9 cellular contexts compared by ENCODE assay signal in genomic region chr5:23506329-23507236, GRCh38. TPM values are rescaled to one million over a fixed set of nuclear protein-coding genes. Genes with fewer than 3 reads are reported as not detected.
DNase-seq lines count a peak whose midpoint lies in the region; ATAC-seq and TF ChIP-seq lines count a peak whose summit lies in the region.
"Had no signal": no experiment of that assay in that cellular context is flagged by ENCODE, and none has a peak within 500 bp of the region (broad histone marks: within the 10 kb centered on the region; RNA-seq: fewer than 3 reads in every experiment).

No MANE protein-coding gene starts in this region.

- TF ChIP-seq CTCF in fibroblast of mammary gland (conservative IDR thresholded peaks at IDR 0.05; ENCODE audit: control insufficient read depth, insufficient read depth, low read depth, low read length), result peak; percentile 23
- TF ChIP-seq CTCF in gastroesophageal sphincter (IDR thresholded peaks at IDR 0.05), result no peak

- peaks cover 0 to 17% (median 0%) of the 10 kb centered on the region in 3 donors for H3K9me3 ChIP-seq in gastroesophageal sphincter

- no peak for TF ChIP-seq POLR2A in gastroesophageal sphincter (IDR thresholded peaks at IDR 0.05)

- H3K27ac ChIP-seq in gastroesophageal sphincter, result peak overlapping the region in 2 of 4 donors; percentile 19 to 32

- peak overlapping the region; percentile 19 for H3K4me3 ChIP-seq in fibroblast of mammary gland (ENCODE audit: control insufficient read depth, low read depth, low read length)
- peak overlapping the region in 1 of 2 donors; percentile 28 for H3K4me3 ChIP-seq in gastroesophageal sphincter

- no peaks in the 10 kb centered on the region for H3K27me3 ChIP-seq in gastroesophageal sphincter

- H3K4me1 ChIP-seq in gastroesophageal sphincter, result no peaks in the 10 kb centered on the region

- WGBS in gastroesophageal sphincter (ENCODE audit: low coverage in 1 of 2), 2 donors, result 71 to 73% methylated on average over 3 to 7 of the region's 23 CpGs

- peak; percentile 96 for DNase-seq in NCI-H748 (lab: John Stamatoyannopoulos, UW; ENCODE audit: unreplicated experiment)
- DNase-seq in fibroblast of mammary gland (ENCODE audit: low read depth), result peak; percentile 39
- peak; percentile 34 for DNase-seq in pons (ENCODE audit: low spot score)
- DNase-seq in activated effector memory CD4-positive, alpha-beta T cell treated with Interleukin-2 at 50 U/mL for 16 hours, result no peak
- DNase-seq in stimulated activated naive CD4-positive, alpha-beta T cell treated with Interleukin-2 at 50 U/mL for 16 hours (lab: John Stamatoyannopoulos, UW), result no peak

- no peaks in the 10 kb centered on the region for H3K36me3 ChIP-seq in gastroesophageal sphincter

- no peak for TF ChIP-seq EP300 in gastroesophageal sphincter (IDR thresholded peaks at IDR 0.05)

- ATAC-seq in HG03521 (IDR thresholded peaks at IDR 0.05; ENCODE audit: unreplicated experiment) (peak; percentile 38), GM21717 (IDR thresholded peaks at IDR 0.05; ENCODE audit: unreplicated experiment) (no peak), gastroesophageal sphincter (no peak)

RNA-seq across cellular contexts. Expression of gene PRDM9, which starts 0.8 kb away (rescaled TPM):
- not detected for total RNA-seq in gastroesophageal sphincter
- total RNA-seq: RPMI7951 had no signal

Comparison
In these comparisons a context has a peak if more than half of its experiments do, and no peak if none do; other contexts are left out.
1. DNase-seq: peak in NCI-H748 (single experiment), fibroblast of mammary gland (single experiment) and pons (single experiment); none in activated effector memory CD4-positive, alpha-beta T cell treated with Interleukin-2 at 50 U/mL for 16 hours (single experiment) and stimulated activated naive CD4-positive, alpha-beta T cell treated with Interleukin-2 at 50 U/mL for 16 hours (single experiment).